8 cellular contexts compared by ENCODE assay signal in genomic region chr7:73718905-73719805, GRCh38. TPM values are rescaled to one million over a fixed set of nuclear protein-coding genes. Genes with fewer than 3 reads are reported as not detected.
DNase-seq lines count a peak whose midpoint lies in the region; TF ChIP-seq lines count a peak whose summit lies in the region.

Gene STX1A, minus strand, starts transcription at chr7:73719669. Its CDS starts 38 bp downstream, at chr7:73719631.

- H2BK15ac ChIP-seq in H9 (ENCODE audit: low read depth, low read length) = no peak within 1 kb of the TSS; the same call in 1 of the 2 replicates

- H2BK20ac ChIP-seq in H9 (ENCODE audit: low read depth, low read length, poor library complexity, severe bottlenecking) = no peak within 1 kb of the TSS

- H3K4me2 ChIP-seq in H9 (ENCODE audit: insufficient read depth, insufficient read length, low read length) = peak within 1 kb of the TSS; percentile 74

- peak; percentile 67 for DNase-seq in H9
- DNase-seq in NCI-H1048 (lab: John Stamatoyannopoulos, UW) = peak; percentile 62
- DNase-seq in activated CD4-positive, CD25-positive, alpha-beta regulatory T cell (lab: John Stamatoyannopoulos, UW) = peak; percentile 47 to 54 (median 51)
- peak; percentile 72 for DNase-seq in central memory CD4-positive, alpha-beta T cell
- DNase-seq in kidney epithelial cell (ENCODE audit: low read depth) = no peak
- peak; percentile 60 to 65 for DNase-seq in stimulated activated CD4-positive, alpha-beta T cell treated with anti-CD3 and anti-CD28 coated beads, Interleukin-1b, Interleukin-23, amount 100 ng/mL, for 4 hours (ENCODE audit: low read depth in 2 of 2)
- no peak for DNase-seq in DMS153 (lab: John Stamatoyannopoulos, UW)

- H3K9me3 Mint-ChIP-seq in H9 = no peaks in the 10 kb centered on the region; a peak in 1 of 5 replicates

- H2BK120ac ChIP-seq in H9 (ENCODE audit: low read depth, low read length, poor library complexity, severe bottlenecking) = no peak within 1 kb of the TSS

- H3K27ac Mint-ChIP-seq in H9 = peak within 1 kb of the TSS in 1 of 3 experiments; percentile 62; a peak in 1 of 7 replicates

- peaks cover 9% of the 10 kb centered on the region for H3K23me2 ChIP-seq in H9 (ENCODE audit: insufficient read length, low read depth, low read length, poor library complexity, severe bottlenecking)

- no peak within 1 kb of the TSS for H3K18ac ChIP-seq in H9 (ENCODE audit: insufficient read length, low read depth, low read length)

- no peak within 1 kb of the TSS for H4K91ac ChIP-seq in H9 (ENCODE audit: insufficient read length, low read depth, low read length)

- H3K4me1 Mint-ChIP-seq in H9 = peaks cover 0 to 7% of the 10 kb centered on the region in 2 experiments; a peak in 2 of 4 replicates

- no peak within 1 kb of the TSS for H4K5ac ChIP-seq in H9 (ENCODE audit: insufficient read length, low read depth, low read length)

- H3K27me3 ChIP-seq in H9 (ENCODE audit: insufficient read depth, low read length) (peaks cover 3% of the 10 kb centered on the region; the same call in 1 of the 2 replicates), kidney epithelial cell (ENCODE audit: control insufficient read depth, insufficient read depth, low read length) (no peaks in the 10 kb centered on the region)

- H2AFZ ChIP-seq in H9 (ENCODE audit: low read length) = no peak within 1 kb of the TSS

- H3K9ac ChIP-seq in H9 (ENCODE audit: extremely low read depth, insufficient read length, low read length) = no peak within 1 kb of the TSS

- H3K79me2 ChIP-seq in H9 (ENCODE audit: insufficient read depth, low read length) = no peaks in the 10 kb centered on the region

- no peaks in the 10 kb centered on the region for H4K20me1 ChIP-seq in H9 (ENCODE audit: control insufficient read depth, insufficient read depth, insufficient read length)

- H3K36me3 Mint-ChIP-seq in H9 (ENCODE audit: insufficient read depth in 1 of 3, low read depth in 3 of 3) = peaks cover 0 to 2% (median 0%) of the 10 kb centered on the region in 3 experiments; a peak in 2 of 7 replicates

- peak within 1 kb of the TSS; percentile 61 to 77 for H3K4me3 Mint-ChIP-seq in H9

- H3K79me1 ChIP-seq in H9 (ENCODE audit: insufficient read depth, low read depth, low read length, poor library complexity, severe bottlenecking) = no peaks in the 10 kb centered on the region

- no peak within 1 kb of the TSS for H3K4ac ChIP-seq in H9 (ENCODE audit: low read depth, low read length)

- H3K56ac ChIP-seq in H9 (ENCODE audit: insufficient read length, low read depth, low read length) = no peak within 1 kb of the TSS

- peak within 1 kb of the TSS; percentile 74 for H3K4me3 ChIP-seq in GM08714 (ENCODE audit: low read length)
- peak within 1 kb of the TSS; percentile 90 for H3K4me3 ChIP-seq in kidney epithelial cell (ENCODE audit: low read depth, low read length)

- peaks cover 38% of the 10 kb centered on the region for H3K27me3 Mint-ChIP-seq in H9 (ENCODE audit: low read depth)

- WGBS in H9 (ENCODE audit: extremely low coverage, insufficient read length, low lambda C conversion rate) = no CpG with 5 or more reads among the region's 96 CpGs

- H3K27ac ChIP-seq in H9 (ENCODE audit: insufficient read length, low read depth, low read length) = no peak within 1 kb of the TSS

- no peak within 1 kb of the TSS for H4K8ac ChIP-seq in H9 (replicated peaks; ENCODE audit: insufficient read length, low read depth, low read length)

- H2AK5ac ChIP-seq in H9 (ENCODE audit: insufficient read length, low read length) = no peak within 1 kb of the TSS

- H3T11ph ChIP-seq in H9 (ENCODE audit: low read length) = no peak within 1 kb of the TSS

- H3K4me1 ChIP-seq in H9 (ENCODE audit: insufficient read depth, low read length) = no peaks in the 10 kb centered on the region

- no peaks in the 10 kb centered on the region for H3K9me3 ChIP-seq in H9 (ENCODE audit: control insufficient read depth, low read depth, low read length)

- no peak for TF ChIP-seq CTCF in H9 (conservative IDR thresholded peaks at IDR 0.05)
- no peak for TF ChIP-seq CTCF in kidney epithelial cell (IDR thresholded peaks at IDR 0.05; ENCODE audit: insufficient read depth, low read length, poor library complexity, severe bottlenecking)

- no peaks in the 10 kb centered on the region for H3K36me3 ChIP-seq in kidney epithelial cell (ENCODE audit: control insufficient read depth, insufficient read depth, low read length)

- no peak within 1 kb of the TSS for H3K23ac ChIP-seq in H9 (ENCODE audit: insufficient read length, low read depth, low read length)

- no peak within 1 kb of the TSS for H2BK5ac ChIP-seq in H9 (ENCODE audit: insufficient read length, low read length)

- no peak within 1 kb of the TSS for H2BK12ac ChIP-seq in H9 (ENCODE audit: insufficient read length, low read depth, low read length)

- no peak within 1 kb of the TSS for H3K14ac ChIP-seq in H9 (ENCODE audit: insufficient read depth, low read length)

RNA-seq across cellular contexts. Expression of gene STX1A, which starts in this region (rescaled TPM):
- total RNA-seq in H9 (2021) (9.3 and 10.1 TPM in 2 replicates), kidney epithelial cell (25.9 and 29.0 TPM in 2 replicates)

Comparison
In these comparisons a context has a peak if more than half of its experiments do, and no peak if none do; other contexts are left out.
1. DNase-seq: peak in H9 (single experiment), NCI-H1048 (single experiment), activated CD4-positive, CD25-positive, alpha-beta regulatory T cell (4 of 4), central memory CD4-positive, alpha-beta T cell (single experiment) and stimulated activated CD4-positive, alpha-beta T cell treated with anti-CD3 and anti-CD28 coated beads, Interleukin-1b, Interleukin-23, amount 100 ng/mL, for 4 hours (2 of 2); none in kidney epithelial cell (single experiment) and DMS153 (single experiment).